9 cellular contexts compared by ENCODE assay signal in the genomic region with DNA sequence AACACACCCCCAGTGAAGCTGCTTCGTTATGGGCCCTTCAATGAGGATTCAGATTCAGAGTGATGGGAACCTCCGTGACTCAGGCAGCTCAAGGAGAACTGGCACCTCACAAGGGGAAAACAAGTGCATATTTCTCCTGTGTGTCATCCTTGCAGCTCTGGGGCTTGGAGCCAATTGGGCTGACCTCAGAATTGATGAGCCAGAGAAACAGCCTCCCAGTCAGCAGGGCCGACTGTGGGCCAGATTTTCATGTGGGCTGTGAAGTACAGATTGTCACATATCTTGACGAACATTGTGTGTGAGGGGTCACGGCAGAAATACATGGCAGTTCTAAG.
DNase-seq lines count a peak whose midpoint lies in the region; ATAC-seq, FAIRE-seq and TF ChIP-seq lines count a peak whose summit lies in the region.
"Had no signal": no experiment of that assay in that cellular context is flagged by ENCODE, and none has a peak within 500 bp of the region (broad histone marks: within the 10 kb centered on the region; RNA-seq: fewer than 3 reads in every experiment).

No MANE protein-coding gene starts in this region.

- CTCF ChIA-PET in activated CD8-positive, alpha-beta T cell treated with anti-CD3 and anti-CD28 coated beads for 36 hours (lab: Charles Lee) = interaction anchor here (1.4 kb wide), 1 partner anchor 19 kb away, joined by 3 read pairs; no protein-coding TSS in a partner anchor

- peak; percentile 93 for FAIRE-seq in keratinocyte (lab: Jason Lieb, UNC)

- H3K9ac ChIP-seq in keratinocyte (ENCODE audit: control insufficient read depth, extremely low read depth, insufficient read depth, low read length) = no peak overlapping the region

- TF ChIP-seq CTCF in brain microvascular endothelial cell (IDR thresholded peaks at IDR 0.05; ENCODE audit: low read depth, low read length, missing control alignments) (no peak), keratinocyte (optimal IDR thresholded peaks at IDR 0.05 in 1 of 3, IDR thresholded peaks at IDR 0.05 in 1 of 3, conservative IDR thresholded peaks at IDR 0.05 in 1 of 3; ENCODE audit: extremely low read depth in 1 of 3, insufficient read depth in 2 of 3, low read length in 3 of 3) (no peak), tibial artery (IDR thresholded peaks at IDR 0.05) (no peak)
- no peak for TF ChIP-seq CTCF in activated CD8-positive, alpha-beta T cell treated with anti-CD3 and anti-CD28 coated beads for 36 hours (IDR thresholded peaks at IDR 0.05)

- no peaks in the 10 kb centered on the region for H3K79me2 ChIP-seq in keratinocyte (ENCODE audit: control insufficient read depth, insufficient read depth, low read length)

- H3K27ac ChIP-seq in brain microvascular endothelial cell = peak overlapping the region; percentile 59
- H3K27ac ChIP-seq in keratinocyte (ENCODE audit: control insufficient read depth, insufficient read depth, low read length) = no peak overlapping the region
- peak overlapping the region; percentile 56 to 69 for H3K27ac ChIP-seq in tibial artery

- no peak overlapping the region for H2AFZ ChIP-seq in keratinocyte (ENCODE audit: control insufficient read depth, low read length)

- no peak overlapping the region for H3K4me3 Mint-ChIP-seq in activated CD8-positive, alpha-beta T cell treated with anti-CD3 and anti-CD28 coated beads for 36 hours

- H3K4me1 ChIP-seq in keratinocyte (ENCODE audit: control insufficient read depth, extremely low read depth, insufficient read depth, low read length) = peaks cover 14% of the 10 kb centered on the region
- peaks cover 0 to 50% (median 25%) of the 10 kb centered on the region in 4 donors for H3K4me1 ChIP-seq in tibial artery

- H3K4me3 ChIP-seq in brain microvascular endothelial cell (ENCODE audit: low read depth, low read length) (no peak overlapping the region), keratinocyte (ENCODE audit: control insufficient read depth in 2 of 3, extremely low read depth in 1 of 3, insufficient read depth in 2 of 3, low read depth in 1 of 3, low read length in 3 of 3) (no peak overlapping the region), tibial artery (no peak overlapping the region)

- no peaks in the 10 kb centered on the region for H4K20me1 ChIP-seq in keratinocyte (ENCODE audit: control insufficient read depth, extremely low read depth, insufficient read depth, low read length)

- no peak overlapping the region for H3K27ac Mint-ChIP-seq in activated CD8-positive, alpha-beta T cell treated with anti-CD3 and anti-CD28 coated beads for 36 hours

- dilution Hi-C loops in keratinocyte (cut with MboI; ENCODE audit: extremely low pct_ligation_motif_present, low sequenced_read_pairs) = no loop called here

- peaks cover 2% of the 10 kb centered on the region for H3K4me1 Mint-ChIP-seq in activated CD8-positive, alpha-beta T cell treated with anti-CD3 and anti-CD28 coated beads for 36 hours (ENCODE audit: low read depth)

- no peaks in the 10 kb centered on the region for H3K36me3 ChIP-seq in brain microvascular endothelial cell (replicated peaks)
- no peaks in the 10 kb centered on the region for H3K36me3 ChIP-seq in keratinocyte (ENCODE audit: control insufficient read depth in 2 of 2, extremely low read depth in 1 of 2, insufficient read depth in 2 of 2, low read length in 2 of 2)
- H3K36me3 ChIP-seq in tibial artery = no peaks in the 10 kb centered on the region

- no peak for ATAC-seq in activated CD8-positive, alpha-beta T cell treated with anti-CD3 and anti-CD28 coated beads for 36 hours

- no peaks in the 10 kb centered on the region for H3K36me3 Mint-ChIP-seq in activated CD8-positive, alpha-beta T cell treated with anti-CD3 and anti-CD28 coated beads for 36 hours (ENCODE audit: low read depth)

- peaks cover 8% of the 10 kb centered on the region for H3K27me3 Mint-ChIP-seq in activated CD8-positive, alpha-beta T cell treated with anti-CD3 and anti-CD28 coated beads for 36 hours

- no peaks in the 10 kb centered on the region for H3K9me3 Mint-ChIP-seq in activated CD8-positive, alpha-beta T cell treated with anti-CD3 and anti-CD28 coated beads for 36 hours

- in situ Hi-C loops in brain microvascular endothelial cell (cut with HindIII; ENCODE audit: low pct_ligation_motif_present, low sequenced_read_pairs) = no loop called here

- DNase-seq in HPDE6-E6E7 (ENCODE audit: extremely low spot score) (peak; percentile 79), brain microvascular endothelial cell (peak; percentile 98), keratinocyte (ENCODE audit: low read depth, low spot score) (peak; percentile 41), tibial artery (peak; percentile 93), T-helper 1 cell (no peak), NCI-H2171 treated with DMSO at 0.1 percent for 48 hours (lab: John Stamatoyannopoulos, UW) (no peak), GM19240 (ENCODE audit: insufficient read length, low spot score) (no peak)
- DNase-seq in activated CD8-positive, alpha-beta T cell treated with anti-CD3 and anti-CD28 coated beads for 36 hours = no peak
- DNase-seq: NCI-H526 treated with DMSO at 0.1 percent for 48 hours had no signal

- H3K9me3 ChIP-seq in keratinocyte (ENCODE audit: control insufficient read depth, low read depth, low read length) = no peaks in the 10 kb centered on the region
- H3K9me3 ChIP-seq in tibial artery = no peaks in the 10 kb centered on the region

- H3K9me1 ChIP-seq in keratinocyte (ENCODE audit: control insufficient read depth, extremely low read depth, insufficient read depth, low read length) = no peaks in the 10 kb centered on the region

- POLR2A ChIA-PET in activated CD8-positive, alpha-beta T cell treated with anti-CD3 and anti-CD28 coated beads for 36 hours (lab: Charles Lee) = interaction anchor here (0.7 kb wide), 1 partner anchor 833 kb away, joined by 3 read pairs; no protein-coding TSS in a partner anchor

- peak overlapping the region; percentile 34 for H3K4me2 ChIP-seq in keratinocyte (ENCODE audit: control insufficient read depth, extremely low read depth, insufficient read depth, low read depth, low read length)

- intact Hi-C loops in tibial artery (cut with DNase I; ENCODE audit: low total_unique reads) = no loop called here
- intact Hi-C loops in activated CD8-positive, alpha-beta T cell treated with anti-CD3 and anti-CD28 coated beads for 36 hours (cut with micrococcal nuclease) = no loop called here

- H3K27me3 ChIP-seq in brain microvascular endothelial cell (replicated peaks) (no peaks in the 10 kb centered on the region), keratinocyte (ENCODE audit: control insufficient read depth, extremely low read depth, insufficient read depth, low read length) (no peaks in the 10 kb centered on the region), tibial artery (no peaks in the 10 kb centered on the region)

Comparison
In these comparisons a context has a peak if more than half of its experiments do, and no peak if none do; other contexts are left out.
1. DNase-seq: peak in HPDE6-E6E7 (single experiment), brain microvascular endothelial cell (single experiment), keratinocyte (single experiment) and tibial artery (2 of 2); none in activated CD8-positive, alpha-beta T cell treated with anti-CD3 and anti-CD28 coated beads for 36 hours (single experiment), T-helper 1 cell (0 of 5), NCI-H2171 treated with DMSO at 0.1 percent for 48 hours (single experiment) and GM19240 (single experiment).